31 cellular contexts compared by ENCODE assay signal in the genomic region with DNA sequence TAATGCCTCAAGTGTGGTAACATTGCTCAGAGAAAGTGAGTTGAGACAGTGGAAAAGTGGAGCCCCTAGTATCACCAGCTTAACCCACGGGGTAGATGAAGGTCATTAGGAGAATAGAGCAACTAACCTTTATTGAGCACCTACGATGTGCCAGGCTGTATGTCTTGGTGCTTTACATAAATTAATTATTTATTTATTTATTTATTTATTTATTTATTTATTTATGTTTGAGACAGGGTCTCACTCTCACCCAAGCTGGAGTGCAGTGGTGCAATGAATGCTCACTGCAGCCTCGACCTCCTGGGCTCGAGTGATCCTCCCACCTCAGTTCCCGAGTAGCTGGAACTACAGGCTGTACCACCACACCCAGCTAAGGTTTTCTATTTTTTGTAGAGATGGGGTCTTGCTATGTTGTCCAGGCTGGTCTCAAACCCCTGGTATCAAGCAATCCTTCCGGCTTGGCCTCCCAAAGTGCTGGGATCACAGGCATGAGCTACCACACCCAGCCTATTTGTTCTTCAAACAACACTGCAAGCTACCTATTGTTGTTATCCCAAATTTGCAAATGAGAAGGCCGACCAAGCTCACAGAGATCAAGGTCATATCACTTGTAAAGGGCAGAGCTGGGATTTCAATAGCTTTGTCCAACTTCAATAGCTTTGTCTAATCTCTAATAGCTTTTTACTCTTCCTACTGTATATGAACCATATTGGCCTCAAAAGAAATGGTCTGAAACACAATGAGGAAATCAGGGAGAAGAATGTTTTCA.
"Had no signal": no experiment of that assay in that cellular context is flagged by ENCODE, and none has a peak within 500 bp of the region (broad histone marks: within the 10 kb centered on the region; RNA-seq: fewer than 3 reads in every experiment).

No MANE protein-coding gene starts in this region.

- H3K4me3 ChIP-seq: neural progenitor cell, ovary, psoas muscle, skin epidermis, smooth muscle cell, spleen, suprapubic skin, testis, tibial artery, transverse colon, upper lobe of right lung, uterus had no signal

- H3K9ac ChIP-seq: neural progenitor cell, parathyroid adenoma had no signal

- H3K36me3 Mint-ChIP-seq: natural killer cell; neural progenitor cell; stimulated activated memory B cell treated with anti-CD40 and anti-IgM and Interleukin-4, amounts not matched to agents 10 μg/mL and 1 μg/mL and 100 μg/mL, for 72 hours; type B pancreatic cell had no signal

- H3K27ac ChIP-seq: neural progenitor cell, ovary, parathyroid adenoma, psoas muscle, skin epidermis, spleen, suprapubic skin, testis, tibial artery, transverse colon, upper lobe of right lung, uterus had no signal

- H3K27ac Mint-ChIP-seq: natural killer cell; nephron; neural progenitor cell; progenitor cell of endocrine pancreas; stimulated activated memory B cell treated with anti-CD40 and anti-IgM and Interleukin-4, amounts not matched to agents 10 μg/mL and 1 μg/mL and 100 μg/mL, for 72 hours; stimulated activated naive CD8-positive, alpha-beta T cell treated with anti-CD3 and anti-CD28 coated beads, Interleukin-15, amount 100 ng/mL, for 72 hours; type B pancreatic cell had no signal

- H2AFZ ChIP-seq: neural progenitor cell, parathyroid adenoma had no signal

- H3K9me3 ChIP-seq: ovary, psoas muscle, spleen, suprapubic skin, testis, tibial artery, transverse colon, upper lobe of right lung, uterus had no signal

- H3K4me1 ChIP-seq: neural progenitor cell, parathyroid adenoma, psoas muscle, suprapubic skin, upper lobe of right lung, uterus had no signal

- H3K9me3 Mint-ChIP-seq: natural killer cell; nephron; neural progenitor cell; stimulated activated memory B cell treated with anti-CD40 and anti-IgM and Interleukin-4, amounts not matched to agents 10 μg/mL and 1 μg/mL and 100 μg/mL, for 72 hours; stimulated activated naive CD8-positive, alpha-beta T cell treated with anti-CD3 and anti-CD28 coated beads, Interleukin-15, amount 100 ng/mL, for 72 hours; type B pancreatic cell had no signal

- H3K27me3 Mint-ChIP-seq: progenitor cell of endocrine pancreas; stimulated activated memory B cell treated with anti-CD40 and anti-IgM and Interleukin-4, amounts not matched to agents 10 μg/mL and 1 μg/mL and 100 μg/mL, for 72 hours; stimulated activated naive CD8-positive, alpha-beta T cell treated with anti-CD3 and anti-CD28 coated beads, Interleukin-15, amount 100 ng/mL, for 72 hours; type B pancreatic cell had no signal

- H3K4me2 ChIP-seq: neural progenitor cell, smooth muscle cell had no signal

- H3K36me3 ChIP-seq: neural progenitor cell, ovary, spleen, suprapubic skin, tibial artery, transverse colon, upper lobe of right lung, uterus had no signal

- H3K27me3 ChIP-seq: neural progenitor cell, ovary, spleen, suprapubic skin, testis, tibial artery, transverse colon, upper lobe of right lung, uterus had no signal

- H3K4me1 Mint-ChIP-seq: nephron; stimulated activated memory B cell treated with anti-CD40 and anti-IgM and Interleukin-4, amounts not matched to agents 10 μg/mL and 1 μg/mL and 100 μg/mL, for 72 hours; stimulated activated naive CD8-positive, alpha-beta T cell treated with anti-CD3 and anti-CD28 coated beads, Interleukin-15, amount 100 ng/mL, for 72 hours had no signal

- H3K79me2 ChIP-seq: parathyroid adenoma had no signal

- DNase-seq: natural killer cell; occipital lobe; ovary; posterior cingulate gyrus; psoas muscle; right cardiac atrium; spleen; stimulated activated CD4-positive, alpha-beta T cell treated with anti-CD3 and anti-CD28 coated beads, Interleukin-12 subunit alpha, Interleukin-12 subunit beta, amount 100 ng/mL, for 4 hours; stimulated activated CD4-positive, alpha-beta T cell treated with anti-CD3 and anti-CD28 coated beads, Interleukin-1b, Interleukin-23, amount 100 ng/mL, for 48 hours; stimulated activated CD4-positive, alpha-beta T cell treated with anti-CD3 and anti-CD28 coated beads, Interleukin-4, amount 100 ng/mL, for 1 hour; stimulated activated CD4-positive, alpha-beta T cell treated with anti-CD3 and anti-CD28 coated beads, Interleukin-4, amount 100 ng/mL, for 4 hours; stimulated activated CD8-positive, alpha-beta memory T cell treated with anti-CD3 and anti-CD28 coated beads, Interleukin-4, amount 100 ng/mL, for 48 hours; stimulated activated naive CD4-positive, alpha-beta T cell; stimulated activated naive CD8-positive, alpha-beta T cell treated with anti-CD3 and anti-CD28 coated beads, Interleukin-15, amount 100 ng/mL, for 72 hours; stimulated activated naive CD8-positive, alpha-beta T cell treated with anti-CD3 and anti-CD28 coated beads, Interleukin-15, Interleukin-2, amounts not matched to agents 100 U/mL and 50 U/mL, for 24 hours; substantia nigra; testis; tibial artery; transverse colon; upper lobe of right lung; uterus had no signal

- H3K4me3 Mint-ChIP-seq: natural killer cell; nephron; neural progenitor cell; stimulated activated memory B cell treated with anti-CD40 and anti-IgM and Interleukin-4, amounts not matched to agents 10 μg/mL and 1 μg/mL and 100 μg/mL, for 72 hours; stimulated activated naive CD8-positive, alpha-beta T cell treated with anti-CD3 and anti-CD28 coated beads, Interleukin-15, amount 100 ng/mL, for 72 hours; type B pancreatic cell had no signal

- ATAC-seq: psoas muscle; right cardiac atrium; sciatic nerve; stimulated activated memory B cell treated with anti-CD40 and anti-IgM and Interleukin-4, amounts not matched to agents 10 μg/mL and 1 μg/mL and 100 μg/mL, for 72 hours; stimulated activated naive CD8-positive, alpha-beta T cell treated with anti-CD3 and anti-CD28 coated beads, Interleukin-15, amount 100 ng/mL, for 72 hours; stimulated activated naive CD8-positive, alpha-beta T cell treated with anti-CD3 and anti-CD28 coated beads, Interleukin-15, Interleukin-2, amounts not matched to agents 100 U/mL and 50 U/mL, for 24 hours; upper lobe of right lung had no signal
